In genomic region chr12:65955418-65955817, GRCh38 we compare ENCODE assay signal across 25 cellular contexts.
A peak's percentile ranks its signal among the peaks of the same experiment; 100 is the strongest.
DNase-seq lines count a peak whose midpoint lies in the region; ATAC-seq, FAIRE-seq and TF ChIP-seq lines count a peak whose summit lies in the region.
"Had no signal": no experiment of that assay in that cellular context is flagged by ENCODE, and none has a peak within 500 bp of the region (broad histone marks: within the 10 kb centered on the region; RNA-seq: fewer than 3 reads in every experiment).

No MANE protein-coding gene starts in this region.

- TF ChIP-seq EP300 in SK-N-SH (IDR thresholded peaks at IDR 0.05; ENCODE audit: borderline replicate concordance in 1 of 2, low read depth in 1 of 2, low read length in 1 of 2), result no peak

- H4K20me1 ChIP-seq in SK-N-SH (ENCODE audit: insufficient read depth), result peaks cover 55% of the 10 kb centered on the region

- H3K27me3 Mint-ChIP-seq in WTC11 (ENCODE audit: low read depth) (no peaks in the 10 kb centered on the region), natural killer cell (ENCODE audit: low read depth in 2 of 2) (peaks cover 2 to 11% of the 10 kb centered on the region in 2 donors)
- H3K27me3 Mint-ChIP-seq: IgD-negative memory B cell had no signal

- H3K4me3 ChIP-seq in SK-N-SH (ENCODE audit: low read depth in 2 of 2, low read length in 1 of 2) (no peak overlapping the region), iPS-20b (ENCODE audit: low read length) (no peak overlapping the region)
- H3K4me3 ChIP-seq: left lung, MG63, stomach, transverse colon had no signal

- H3K9ac ChIP-seq in SK-N-SH (no peak overlapping the region), iPS-20b (ENCODE audit: low read depth, low read length) (no peak overlapping the region)

- H3K27ac Mint-ChIP-seq in WTC11 (peak overlapping the region; percentile 74), natural killer cell (no peak overlapping the region)
- H3K27ac Mint-ChIP-seq: IgD-negative memory B cell had no signal

- H3K36me3 Mint-ChIP-seq in WTC11 (peaks cover 9% of the 10 kb centered on the region; the same call in 1 of the 2 replicates), natural killer cell (no peaks in the 10 kb centered on the region)
- H3K36me3 Mint-ChIP-seq: IgD-negative memory B cell had no signal

- no peaks in the 10 kb centered on the region for H3K9me2 ChIP-seq in SK-N-SH

- TF ChIP-seq CTCF in SK-N-SH (IDR thresholded peaks at IDR 0.05) (no peak), WTC11 (IDR thresholded peaks at IDR 0.05) (no peak), natural killer cell (IDR thresholded peaks at IDR 0.05) (no peak), GM13977 (IDR thresholded peaks at IDR 0.05; ENCODE audit: extremely low read depth, insufficient read depth, missing control alignments) (no peak)

- H3K4me1 ChIP-seq in SK-N-SH (ENCODE audit: control insufficient read depth in 1 of 2, insufficient read depth in 2 of 2, low read depth in 1 of 2, low read length in 1 of 2) (peaks cover 0 to 83% of the 10 kb centered on the region in 2 experiments; a peak in 3 of 4 replicates), iPS-20b (ENCODE audit: insufficient read depth, low read length) (no peaks in the 10 kb centered on the region)
- H3K4me1 ChIP-seq: BE2C, stomach had no signal

- intact Hi-C loops in natural killer cell (cut with micrococcal nuclease), result no loop called here

- no peak overlapping the region for H3K4me3 Mint-ChIP-seq in WTC11
- H3K4me3 Mint-ChIP-seq in natural killer cell, result no peak overlapping the region
- H3K4me3 Mint-ChIP-seq: central memory CD8-positive, alpha-beta T cell; IgD-negative memory B cell had no signal

- H3K4me2 ChIP-seq in SK-N-SH, result no peak overlapping the region; the same call in 1 of the 2 replicates

- no peak for TF ChIP-seq RAD21 in SK-N-SH (IDR thresholded peaks at IDR 0.05; ENCODE audit: low read length)

- no peak overlapping the region for H2AFZ ChIP-seq in SK-N-SH (ENCODE audit: low read depth)

- H3F3A ChIP-seq in SK-N-SH (replicated peaks; ENCODE audit: insufficient read depth), result peaks cover 67% of the 10 kb centered on the region

- in situ Hi-C loops in GM13977 (cut with MboI; ENCODE audit: low pct_unique_long_range_greater_than_20kb, low sequenced_read_pairs, unreplicated experiment), result no loop called here

- H3K9me3 Mint-ChIP-seq in WTC11 (no peaks in the 10 kb centered on the region), natural killer cell (no peaks in the 10 kb centered on the region)
- H3K9me3 Mint-ChIP-seq: central memory CD8-positive, alpha-beta T cell; IgD-negative memory B cell had no signal

- no peak for FAIRE-seq in urothelium cell line (lab: Jason Lieb, UNC)

- CTCF ChIA-PET in SK-N-SH (lab: Yijun Ruan, JAX), result interaction anchor here (1.1 kb wide), 1 partner anchor 11 kb away, joined by 3 read pairs; no protein-coding TSS in a partner anchor
- CTCF ChIA-PET in WTC11 (lab: Charles Lee), result interaction anchor here (1.6 to 2.3 kb wide), 2 partner anchors 11 to 110 kb away, joined by 5 to 7 read pairs; no protein-coding TSS in a partner anchor

- H3K9me3 ChIP-seq in SK-N-SH, result no peaks in the 10 kb centered on the region
- H3K9me3 ChIP-seq in iPS-20b (ENCODE audit: insufficient read depth, low read depth, low read length), result no peaks in the 10 kb centered on the region
- H3K9me3 ChIP-seq: BE2C, Caco-2, left lung, MG63, stomach, transverse colon had no signal

- DNase-seq in SK-N-SH (no peak), WTC11 (ENCODE audit: low spot score) (no peak), natural killer cell (no peak), urothelium cell line (ENCODE audit: low spot score) (no peak), GM13977 (ENCODE audit: low spot score) (no peak)
- DNase-seq: activated CD4-positive, CD25-positive, alpha-beta regulatory T cell treated with anti-CD3 and anti-CD28 coated beads, Interleukin-2, amount 50 U/mL, for 72 hours; activated naive CD4-positive, alpha-beta T cell treated with anti-CD3 and anti-CD28 coated beads, Interleukin-2, amount 50 U/mL, for 16 hours; activated T-cell treated with anti-CD3 and anti-CD28 coated beads, Interleukin-2, amount 50 U/mL, for 48 hours; anterior cingulate cortex; BE2C; Caco-2; glutamatergic neuron; HCEC 1CT; MG63; NCI-H1694 treated with DMSO at 0.1 percent for 48 hours; NCI-H226; stimulated activated CD4-positive, alpha-beta T cell treated with anti-CD3 and anti-CD28 coated beads, Interleukin-4, amount 100 ng/mL, for 4 hours; stomach; transverse colon had no signal

- H3K79me2 ChIP-seq in SK-N-SH (ENCODE audit: insufficient read depth), result peaks cover 98% of the 10 kb centered on the region

- peak overlapping the region; percentile 62 to 79; a peak in 3 of 4 replicates for H3K27ac ChIP-seq in SK-N-SH (ENCODE audit: low read depth in 2 of 2, low read length in 1 of 2)
- H3K27ac ChIP-seq in iPS-20b (ENCODE audit: low read length), result peak overlapping the region; percentile 2
- H3K27ac ChIP-seq: left lung, stomach, transverse colon had no signal

- H3K36me3 ChIP-seq in SK-N-SH (replicated peaks in 1 of 2; ENCODE audit: control insufficient read depth in 1 of 2, insufficient read depth in 2 of 2, low read length in 1 of 2) (peaks cover 21 to 83% of the 10 kb centered on the region in 2 experiments), iPS-20b (ENCODE audit: insufficient read depth, low read depth, low read length) (peaks cover 14% of the 10 kb centered on the region; the same call in 1 of the 2 replicates)
- H3K36me3 ChIP-seq: BE2C, left lung, MG63, stomach, transverse colon had no signal

- POLR2A ChIA-PET in SK-N-SH (lab: Yijun Ruan, JAX) (no interaction called here), WTC11 (lab: Charles Lee) (no interaction called here)

- WGBS in SK-N-SH (ENCODE audit: low lambda C conversion rate), result 42% methylated on average over 4 of the region's 4 CpGs

- ATAC-seq in SK-N-SH treated with all-trans-retinoic acid at 6 μM for 48 hours (no peak), WTC11 (peak; percentile 41; the same call in 1 of the 2 replicates), GM18498 (IDR thresholded peaks at IDR 0.05; ENCODE audit: unreplicated experiment) (no peak), natural killer cell (no peak)
- ATAC-seq: left lung had no signal

- H3K4me1 Mint-ChIP-seq in WTC11 (peaks cover 56% of the 10 kb centered on the region), natural killer cell (peaks cover 0 to 7% of the 10 kb centered on the region in 2 donors)
- H3K4me1 Mint-ChIP-seq: central memory CD8-positive, alpha-beta T cell had no signal

- H3K27me3 ChIP-seq in SK-N-SH (ENCODE audit: insufficient read depth) (no peaks in the 10 kb centered on the region), iPS-20b (ENCODE audit: insufficient read depth, low read length) (no peaks in the 10 kb centered on the region)
- H3K27me3 ChIP-seq: BE2C, left lung, MG63, stomach, transverse colon had no signal

TF ChIP-seq in SK-N-SH, 30 proteins besides CTCF, POLR2A, EP300 and RAD21:
- TF ChIP-seq TEAD4 (IDR thresholded peaks at IDR 0.05; ENCODE audit: borderline replicate concordance, insufficient read depth) (no peak), ZBTB33 (IDR thresholded peaks at IDR 0.05; ENCODE audit: borderline replicate concordance, low read depth) (no peak)

TF ChIP-seq in SK-N-SH treated with all-trans-retinoic acid at 6 μM for 48 hours, 23 proteins besides CTCF, POLR2A, EP300 and RAD21:
- TF ChIP-seq PPARA (CRISPR knock-in tag; IDR thresholded peaks at IDR 0.05; ENCODE audit: borderline replicate concordance), result no peak
TF ChIP-seq in SK-N-SH treated with all-trans-retinoic acid at 6 μM for 48 hours: peak in this region for 0.

TF ChIP-seq in WTC11, 78 proteins besides CTCF, POLR2A, EP300 and RAD21 (continues in another document):
- no peak for TF ChIP-seq STAT6 (CRISPR knock-in tag; conservative IDR thresholded peaks at IDR 0.05; ENCODE audit: low read depth)
- TF ChIP-seq TEAD4 (CRISPR knock-in tag; IDR thresholded peaks at IDR 0.05), result no peak
- no peak for TF ChIP-seq CREM (CRISPR knock-in tag; IDR thresholded peaks at IDR 0.05)
- TF ChIP-seq SOX15 (CRISPR knock-in tag; IDR thresholded peaks at IDR 0.05), result no peak
- no peak for TF ChIP-seq ETV6 (CRISPR knock-in tag; IDR thresholded peaks at IDR 0.05)
- TF ChIP-seq, protein P1, sequence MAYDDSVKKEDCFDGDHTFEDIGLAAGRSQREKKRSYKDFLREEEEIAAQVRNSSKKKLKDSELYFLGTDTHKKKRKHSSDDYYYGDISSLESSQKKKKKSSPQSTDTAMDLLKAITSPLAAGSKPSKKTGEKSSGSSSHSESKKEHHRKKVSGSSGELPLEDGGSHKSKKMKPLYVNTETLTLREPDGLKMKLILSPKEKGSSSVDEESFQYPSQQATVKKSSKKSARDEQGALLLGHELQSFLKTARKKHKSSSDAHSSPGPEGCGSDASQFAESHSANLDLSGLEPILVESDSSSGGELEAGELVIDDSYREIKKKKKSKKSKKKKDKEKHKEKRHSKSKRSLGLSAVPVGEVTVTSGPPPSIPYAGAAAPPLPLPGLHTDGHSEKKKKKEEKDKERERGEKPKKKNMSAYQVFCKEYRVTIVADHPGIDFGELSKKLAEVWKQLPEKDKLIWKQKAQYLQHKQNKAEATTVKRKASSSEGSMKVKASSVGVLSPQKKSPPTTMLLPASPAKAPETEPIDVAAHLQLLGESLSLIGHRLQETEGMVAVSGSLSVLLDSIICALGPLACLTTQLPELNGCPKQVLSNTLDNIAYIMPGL (CRISPR knock-in tag; IDR thresholded peaks at IDR 0.05), result no peak
- TF ChIP-seq, protein P2, sequence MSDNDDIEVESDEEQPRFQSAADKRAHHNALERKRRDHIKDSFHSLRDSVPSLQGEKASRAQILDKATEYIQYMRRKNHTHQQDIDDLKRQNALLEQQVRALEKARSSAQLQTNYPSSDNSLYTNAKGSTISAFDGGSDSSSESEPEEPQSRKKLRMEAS (CRISPR knock-in tag; IDR thresholded peaks at IDR 0.05), result no peak
- no peak for TF ChIP-seq JAZF1 (CRISPR knock-in tag; IDR thresholded peaks at IDR 0.05)
